In genomic region chr15:77081971-77082370, GRCh38 we compare ENCODE assay signal across 18 cellular contexts. TPM values are rescaled to one million over a fixed set of nuclear protein-coding genes. Genes with fewer than 3 reads are reported as not detected.
DNase-seq lines count a peak whose midpoint lies in the region; ATAC-seq, FAIRE-seq and TF ChIP-seq lines count a peak whose summit lies in the region.
"Had no signal": no experiment of that assay in that cellular context is flagged by ENCODE, and none has a peak within 500 bp of the region (broad histone marks: within the 10 kb centered on the region; RNA-seq: fewer than 3 reads in every experiment).

No MANE protein-coding gene starts in this region.

- POLR2A ChIA-PET in HepG2 (lab: Yijun Ruan, JAX) = interaction anchor here (0.9 kb wide), 1 partner anchor 11 kb away, joined by 4 read pairs; the partner anchor contains the start of gene TSPAN3
- POLR2A ChIA-PET in naive thymus-derived CD8-positive, alpha-beta T cell (lab: Charles Lee) = no interaction called here

- in situ Hi-C loops in HepG2 (cut with HindIII; ENCODE audit: extremely low pct_ligation_motif_present, low pct_unique_long_range_greater_than_20kb) = no loop called here

- no peaks in the 10 kb centered on the region for H3K27me3 Mint-ChIP-seq in neural crest cell (ENCODE audit: low read depth)
- H3K27me3 Mint-ChIP-seq in naive thymus-derived CD8-positive, alpha-beta T cell = peaks cover 0 to 2% (median 0%) of the 10 kb centered on the region in 5 donors

- intact Hi-C loops in HepG2 (cut with micrococcal nuclease; ENCODE audit: unreplicated experiment) = no loop called here
- intact Hi-C loops in right lobe of liver (cut with DNase I) = no loop called here
- intact Hi-C loops in esophagus muscularis mucosa (cut with DNase I) = no loop called here

- no peak overlapping the region for H3K9ac ChIP-seq in HepG2 (ENCODE audit: insufficient read depth, low read depth, low read length)

- H3K36me3 ChIP-seq in HepG2 (replicated peaks in 1 of 2; ENCODE audit: control insufficient read depth in 1 of 2, insufficient read depth in 2 of 2, low read length in 2 of 2) = no peaks in the 10 kb centered on the region
- no peaks in the 10 kb centered on the region for H3K36me3 ChIP-seq in right lobe of liver
- no peaks in the 10 kb centered on the region for H3K36me3 ChIP-seq in esophagus muscularis mucosa

- H3K4me3 ChIP-seq in HepG2 (replicated peaks in 1 of 3; ENCODE audit: insufficient read depth in 1 of 3, low read depth in 2 of 3, low read length in 3 of 3) (no peak overlapping the region), right lobe of liver (no peak overlapping the region), esophagus muscularis mucosa (no peak overlapping the region)

- peak overlapping the region; percentile 50 for H3K27ac Mint-ChIP-seq in neural crest cell (ENCODE audit: unreplicated experiment)
- H3K27ac Mint-ChIP-seq in naive thymus-derived CD8-positive, alpha-beta T cell = peak overlapping the region in 2 of 10 donors; percentile 59 to 68

- TF ChIP-seq RAD21 in HepG2 (CRISPR knock-in tag; IDR thresholded peaks at IDR 0.05) = no peak

- peaks cover 18% of the 10 kb centered on the region for H3K4me1 ChIP-seq in HepG2 (ENCODE audit: insufficient read depth, low read length)
- H3K4me1 ChIP-seq in right lobe of liver = peaks cover 0 to 6% (median 0%) of the 10 kb centered on the region in 4 donors
- peaks cover 0 to 12% (median 11%) of the 10 kb centered on the region in 4 donors for H3K4me1 ChIP-seq in esophagus muscularis mucosa

- WGBS in HepG2 (ENCODE audit: low lambda C conversion rate) = 16% methylated on average over 5 of the region's 5 CpGs
- 33% methylated on average over 1 of the region's 5 CpGs for WGBS in right lobe of liver (ENCODE audit: insufficient coverage, low coverage, low lambda C conversion rate, missing lambda C conversion rate)
- WGBS in esophagus muscularis mucosa = 81% methylated on average over 5 of the region's 5 CpGs

- CTCF ChIA-PET in HepG2 (lab: Yijun Ruan, JAX; ENCODE audit: low intra/inter-chr PET ratio, low total read pairs) = no interaction called here

- no peak overlapping the region for H3K4me3 Mint-ChIP-seq in neural crest cell
- H3K4me3 Mint-ChIP-seq in naive thymus-derived CD8-positive, alpha-beta T cell = no peak overlapping the region

- BruUV-seq in HepG2 (replicated peaks; lab: Mats Ljungman, UMichigan) = no TSS peak

- TF ChIP-seq POLR2A in HepG2 (IDR thresholded peaks at IDR 0.05; ENCODE audit: insufficient read depth in 1 of 2, low read depth in 2 of 2, low read length in 2 of 2) = no peak
- TF ChIP-seq POLR2A in right lobe of liver (IDR thresholded peaks at IDR 0.05) = no peak
- TF ChIP-seq POLR2A in esophagus muscularis mucosa (IDR thresholded peaks at IDR 0.05; ENCODE audit: low read depth) = no peak

- H3K27me3 ChIP-seq in HepG2 (ENCODE audit: control insufficient read depth in 1 of 2, insufficient read depth in 2 of 2, low read length in 2 of 2) (0 out of 5 replicates have a peak, but pooled peaks cover 0 to 4% of the 10 kb centered on the region in 2 experiments), right lobe of liver (no peaks in the 10 kb centered on the region), esophagus muscularis mucosa (no peaks in the 10 kb centered on the region)

- no peaks in the 10 kb centered on the region for H3K79me2 ChIP-seq in HepG2 (ENCODE audit: insufficient read depth, low read length)

- 0 out of 2 replicates have a peak overlapping the region, but pooled peaks have one; percentile 2 for H3K4me2 ChIP-seq in HepG2 (ENCODE audit: low read depth, low read length)

- no peak overlapping the region for H2AFZ ChIP-seq in HepG2 (ENCODE audit: low read length)

- peaks cover 13% of the 10 kb centered on the region for H3K4me1 Mint-ChIP-seq in neural crest cell
- H3K4me1 Mint-ChIP-seq in naive thymus-derived CD8-positive, alpha-beta T cell = peaks cover 9 to 50% (median 20%) of the 10 kb centered on the region in 4 donors

- TF ChIP-seq EP300 in HepG2 (IDR thresholded peaks at IDR 0.05; ENCODE audit: low read depth in 2 of 2, low read length in 2 of 2) (no peak), HepG2 (CRISPR knock-in tag; IDR thresholded peaks at IDR 0.05; ENCODE audit: borderline replicate concordance) (no peak), esophagus muscularis mucosa (IDR thresholded peaks at IDR 0.05) (no peak)

- no peaks in the 10 kb centered on the region for H3K9me3 Mint-ChIP-seq in neural crest cell
- no peaks in the 10 kb centered on the region for H3K9me3 Mint-ChIP-seq in naive thymus-derived CD8-positive, alpha-beta T cell

- no peak for ATAC-seq in HepG2
- ATAC-seq in right lobe of liver = no peak
- ATAC-seq in naive thymus-derived CD8-positive, alpha-beta T cell = no peak
- no peak for ATAC-seq in GM18520 (IDR thresholded peaks at IDR 0.05; ENCODE audit: unreplicated experiment)

- no peak for FAIRE-seq in HepG2 (lab: Jason Lieb, UNC)
- FAIRE-seq: GM18507 had no signal

- H3K27ac ChIP-seq in HepG2 (ENCODE audit: extremely low read length, insufficient read depth, low read length) (no peak overlapping the region), right lobe of liver (no peak overlapping the region), esophagus muscularis mucosa (replicated peaks in 1 of 4) (no peak overlapping the region)

- H3K36me3 Mint-ChIP-seq in neural crest cell (ENCODE audit: low read depth) = peaks cover 2% of the 10 kb centered on the region
- H3K36me3 Mint-ChIP-seq in naive thymus-derived CD8-positive, alpha-beta T cell = no peaks in the 10 kb centered on the region

- no peaks in the 10 kb centered on the region for H3K9me3 ChIP-seq in HepG2 (ENCODE audit: low read length)
- H3K9me3 ChIP-seq in right lobe of liver = no peaks in the 10 kb centered on the region
- H3K9me3 ChIP-seq in esophagus muscularis mucosa = no peaks in the 10 kb centered on the region

- no peak for TF ChIP-seq CTCF in HepG2 (CRISPR knock-in tag; IDR thresholded peaks at IDR 0.05)
- no peak for TF ChIP-seq CTCF in right lobe of liver (IDR thresholded peaks at IDR 0.05)
- TF ChIP-seq CTCF in esophagus muscularis mucosa (IDR thresholded peaks at IDR 0.05) = no peak
- TF ChIP-seq CTCF in neural crest cell (conservative IDR thresholded peaks at IDR 0.05) = no peak

- DNase-seq in HepG2 (ENCODE audit: low spot score) (no peak), right lobe of liver (no peak), esophagus muscularis mucosa (ENCODE audit: extremely low spot score) (peak; percentile 74), neural crest cell (ENCODE audit: low read depth, low spot score) (no peak), iPS-NIHi7 (ENCODE audit: extremely low spot score) (no peak)
- no peak for DNase-seq in naive thymus-derived CD8-positive, alpha-beta T cell
- no peak for DNase-seq in activated effector memory CD4-positive, alpha-beta T cell treated with anti-CD3 and anti-CD28 coated beads, Interleukin-2, amount 50 U/mL, for 16 hours
- DNase-seq: 8988T, C1 segment of cervical spinal cord, DMS79 treated with DMSO at 0.1 percent for 48 hours, H7, NCI-H187, NCI-H345, NCI-H526 treated with DMSO at 0.1 percent for 48 hours, OCI-M1, SHP77 treated with DMSO at 0.1 percent for 48 hours had no signal

- H4K20me1 ChIP-seq in HepG2 (ENCODE audit: insufficient read depth, low read length) = no peaks in the 10 kb centered on the region

TF ChIP-seq in HepG2, 621 proteins besides CTCF, POLR2A, EP300 and RAD21 (continues in another document):
- TF ChIP-seq TRIM24 (CRISPR knock-in tag; IDR thresholded peaks at IDR 0.05) = no peak
- no peak for TF ChIP-seq XRCC5 (optimal IDR thresholded peaks at IDR 0.05; ENCODE audit: low read length)
- no peak for TF ChIP-seq CC2D1A (CRISPR knock-in tag; IDR thresholded peaks at IDR 0.05)
- no peak for TF ChIP-seq ZBTB42 (CRISPR knock-in tag; IDR thresholded peaks at IDR 0.05)
- TF ChIP-seq NBN (conservative IDR thresholded peaks at IDR 0.05) = no peak

RNA-seq across cellular contexts. Expression of gene TSPAN3, which starts 11.1 kb away (rescaled TPM):
- 102 and 170 TPM in 2 replicates for total RNA-seq in HepG2 (2016; rRNA removed; fragmentation: Illumina TruSeq; extraction: Trizol)
- 51.2 and 62.4 TPM in 2 replicates for total RNA-seq in HepG2 (2016; cell fraction: cytosol; rRNA removed; fragmentation: Illumina TruSeq; extraction: Trizol; ENCODE audit: low read depth)
- total RNA-seq in HepG2 (2016; cell fraction: insoluble cytoplasmic fraction; rRNA removed; fragmentation: Illumina TruSeq; extraction: Trizol) = 108 and 171 TPM in 2 replicates
- 109 and 138 TPM in 2 replicates for total RNA-seq in HepG2 (2016; cell fraction: membrane; rRNA removed; fragmentation: Illumina TruSeq; extraction: Trizol)
- 128 and 152 TPM in 2 replicates for total RNA-seq in HepG2 (2016; cell fraction: nucleus; rRNA removed; fragmentation: Illumina TruSeq; extraction: Trizol)
- polyA plus RNA-seq in HepG2 (2011; rRNA removed) = 155 and 167 TPM in 2 replicates
- 231 and 297 TPM in 2 replicates for polyA plus RNA-seq in HepG2 (2011; cell fraction: cytosol; rRNA removed)
- 56.3 and 77.8 TPM in 2 replicates for polyA plus RNA-seq in HepG2 (2011; cell fraction: nucleus; rRNA removed)
- polyA plus RNA-seq in HepG2 (2012) = 134 and 159 TPM in 2 replicates
- 52.0 and 77.5 TPM in 2 replicates for polyA plus RNA-seq in HepG2 (2016; cell fraction: cytosol; fragmentation: Illumina TruSeq; extraction: Trizol; ENCODE audit: low read depth)
- polyA plus RNA-seq in HepG2 (2016; cell fraction: insoluble cytoplasmic fraction; fragmentation: Illumina TruSeq; extraction: Trizol; ENCODE audit: low read depth) = 105 and 130 TPM in 2 replicates
- 93.2 and 115 TPM in 2 replicates for polyA plus RNA-seq in HepG2 (2016; cell fraction: membrane; fragmentation: Illumina TruSeq; extraction: Trizol; ENCODE audit: low read depth)
- 217 and 229 TPM in 2 replicates for polyA plus RNA-seq in HepG2 (2016; cell fraction: nucleus; fragmentation: Illumina TruSeq; extraction: Trizol; ENCODE audit: insufficient read depth, low read depth)
- 238 and 277 TPM in 2 replicates for polyA minus RNA-seq in HepG2 (2011; rRNA and poly(A)+ RNA removed; ENCODE audit: low replicate concordance)
- polyA minus RNA-seq in HepG2 (2011; cell fraction: cytosol; rRNA and poly(A)+ RNA removed) = 83.9 and 119 TPM in 2 replicates
- 38.1 and 56.6 TPM in 2 replicates for polyA minus RNA-seq in HepG2 (2011; cell fraction: nucleus; rRNA and poly(A)+ RNA removed)
- total RNA-seq in right lobe of liver = 100 to 1,000 TPM in 1 of 6 experiments, 10 to 100 TPM in 5; 35.6 to 103 (median 63.2) TPM
- total RNA-seq in esophagus muscularis mucosa = 100 to 1,000 TPM in 3 of 4 donors, 10 to 100 TPM in 1; 92.2 to 165 (median 131) TPM
- 258 and 259 TPM in 2 replicates for total RNA-seq in neural crest cell
- 10 to 100 TPM; 36.6 to 36.8 TPM for total RNA-seq in naive thymus-derived CD8-positive, alpha-beta T cell
- polyA plus RNA-seq in naive thymus-derived CD8-positive, alpha-beta T cell = 100 to 1,000 TPM in 2 of 3 donors, 10 to 100 TPM in 1; 87.9 to 120 (median 115) TPM
